1 cellular context compared by ENCODE assay signal in genomic region chr9:121133104-121133816, GRCh38.
A peak's percentile ranks its signal among the peaks of the same experiment; 100 is the strongest.
TF ChIP-seq lines count a peak whose summit lies in the region.

No MANE protein-coding gene starts in this region.

TF ChIP-seq in HepG2, 621 proteins besides CTCF, POLR2A, EP300 and RAD21 (continued from another document and continues in another):
- TF ChIP-seq, protein P1, sequence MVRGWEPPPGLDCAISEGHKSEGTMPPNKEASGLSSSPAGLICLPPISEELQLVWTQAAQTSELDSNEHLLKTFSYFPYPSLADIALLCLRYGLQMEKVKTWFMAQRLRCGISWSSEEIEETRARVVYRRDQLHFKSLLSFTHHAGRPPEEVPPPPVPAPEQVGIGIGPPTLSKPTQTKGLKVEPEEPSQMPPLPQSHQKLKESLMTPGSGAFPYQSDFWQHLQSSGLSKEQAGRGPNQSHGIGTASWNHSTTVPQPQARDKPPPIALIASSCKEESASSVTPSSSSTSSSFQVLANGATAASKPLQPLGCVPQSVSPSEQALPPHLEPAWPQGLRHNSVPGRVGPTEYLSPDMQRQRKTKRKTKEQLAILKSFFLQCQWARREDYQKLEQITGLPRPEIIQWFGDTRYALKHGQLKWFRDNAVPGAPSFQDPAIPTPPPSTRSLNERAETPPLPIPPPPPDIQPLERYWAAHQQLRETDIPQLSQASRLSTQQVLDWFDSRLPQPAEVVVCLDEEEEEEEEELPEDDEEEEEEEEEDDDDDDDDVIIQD (CRISPR knock-in tag; IDR thresholded peaks at IDR 0.05; ENCODE audit: low read depth), result no peak
- TF ChIP-seq, protein P2, sequence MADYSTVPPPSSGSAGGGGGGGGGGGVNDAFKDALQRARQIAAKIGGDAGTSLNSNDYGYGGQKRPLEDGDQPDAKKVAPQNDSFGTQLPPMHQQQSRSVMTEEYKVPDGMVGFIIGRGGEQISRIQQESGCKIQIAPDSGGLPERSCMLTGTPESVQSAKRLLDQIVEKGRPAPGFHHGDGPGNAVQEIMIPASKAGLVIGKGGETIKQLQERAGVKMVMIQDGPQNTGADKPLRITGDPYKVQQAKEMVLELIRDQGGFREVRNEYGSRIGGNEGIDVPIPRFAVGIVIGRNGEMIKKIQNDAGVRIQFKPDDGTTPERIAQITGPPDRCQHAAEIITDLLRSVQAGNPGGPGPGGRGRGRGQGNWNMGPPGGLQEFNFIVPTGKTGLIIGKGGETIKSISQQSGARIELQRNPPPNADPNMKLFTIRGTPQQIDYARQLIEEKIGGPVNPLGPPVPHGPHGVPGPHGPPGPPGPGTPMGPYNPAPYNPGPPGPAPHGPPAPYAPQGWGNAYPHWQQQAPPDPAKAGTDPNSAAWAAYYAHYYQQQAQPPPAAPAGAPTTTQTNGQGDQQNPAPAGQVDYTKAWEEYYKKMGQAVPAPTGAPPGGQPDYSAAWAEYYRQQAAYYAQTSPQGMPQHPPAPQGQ (CRISPR knock-in tag; IDR thresholded peaks at IDR 0.05; ENCODE audit: borderline replicate concordance), result no peak
- TF ChIP-seq, protein P3, sequence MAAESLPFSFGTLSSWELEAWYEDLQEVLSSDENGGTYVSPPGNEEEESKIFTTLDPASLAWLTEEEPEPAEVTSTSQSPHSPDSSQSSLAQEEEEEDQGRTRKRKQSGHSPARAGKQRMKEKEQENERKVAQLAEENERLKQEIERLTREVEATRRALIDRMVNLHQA (CRISPR knock-in tag; IDR thresholded peaks at IDR 0.05), result no peak
- no peak for TF ChIP-seq HNF1A (IDR thresholded peaks at IDR 0.05; ENCODE audit: low read depth)
- no peak for TF ChIP-seq HNF1A (CRISPR knock-in tag; IDR thresholded peaks at IDR 0.05; ENCODE audit: borderline replicate concordance)
- TF ChIP-seq ZNF17 (CRISPR knock-in tag; IDR thresholded peaks at IDR 0.05), result no peak
- no peak for TF ChIP-seq RARG (CRISPR knock-in tag; IDR thresholded peaks at IDR 0.05; ENCODE audit: low read depth)
- TF ChIP-seq, protein P4, sequence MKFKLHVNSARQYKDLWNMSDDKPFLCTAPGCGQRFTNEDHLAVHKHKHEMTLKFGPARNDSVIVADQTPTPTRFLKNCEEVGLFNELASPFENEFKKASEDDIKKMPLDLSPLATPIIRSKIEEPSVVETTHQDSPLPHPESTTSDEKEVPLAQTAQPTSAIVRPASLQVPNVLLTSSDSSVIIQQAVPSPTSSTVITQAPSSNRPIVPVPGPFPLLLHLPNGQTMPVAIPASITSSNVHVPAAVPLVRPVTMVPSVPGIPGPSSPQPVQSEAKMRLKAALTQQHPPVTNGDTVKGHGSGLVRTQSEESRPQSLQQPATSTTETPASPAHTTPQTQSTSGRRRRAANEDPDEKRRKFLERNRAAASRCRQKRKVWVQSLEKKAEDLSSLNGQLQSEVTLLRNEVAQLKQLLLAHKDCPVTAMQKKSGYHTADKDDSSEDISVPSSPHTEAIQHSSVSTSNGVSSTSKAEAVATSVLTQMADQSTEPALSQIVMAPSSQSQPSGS (CRISPR knock-in tag; IDR thresholded peaks at IDR 0.05), result no peak
- TF ChIP-seq ZBTB25 (CRISPR knock-in tag; IDR thresholded peaks at IDR 0.05), result no peak
- no peak for TF ChIP-seq YEATS4 (CRISPR knock-in tag; IDR thresholded peaks at IDR 0.05; ENCODE audit: borderline replicate concordance)
- TF ChIP-seq GPN1 (CRISPR knock-in tag; IDR thresholded peaks at IDR 0.05; ENCODE audit: borderline replicate concordance), result no peak
- TF ChIP-seq DNMT1 (CRISPR knock-in tag; IDR thresholded peaks at IDR 0.05), result no peak
- no peak for TF ChIP-seq DZIP1 (CRISPR knock-in tag; IDR thresholded peaks at IDR 0.05)
- TF ChIP-seq, protein P5, sequence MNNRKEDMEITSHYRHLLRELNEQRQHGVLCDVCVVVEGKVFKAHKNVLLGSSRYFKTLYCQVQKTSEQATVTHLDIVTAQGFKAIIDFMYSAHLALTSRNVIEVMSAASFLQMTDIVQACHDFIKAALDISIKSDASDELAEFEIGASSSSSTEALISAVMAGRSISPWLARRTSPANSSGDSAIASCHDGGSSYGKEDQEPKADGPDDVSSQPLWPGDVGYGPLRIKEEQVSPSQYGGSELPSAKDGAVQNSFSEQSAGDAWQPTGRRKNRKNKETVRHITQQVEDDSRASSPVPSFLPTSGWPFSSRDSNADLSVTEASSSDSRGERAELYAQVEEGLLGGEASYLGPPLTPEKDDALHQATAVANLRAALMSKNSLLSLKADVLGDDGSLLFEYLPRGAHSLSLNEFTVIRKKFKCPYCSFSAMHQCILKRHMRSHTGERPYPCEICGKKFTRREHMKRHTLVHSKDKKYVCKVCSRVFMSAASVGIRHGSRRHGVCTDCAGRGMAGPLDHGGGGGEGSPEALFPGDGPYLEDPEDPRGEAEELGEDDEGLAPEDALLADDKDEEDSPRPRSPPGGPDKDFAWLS (CRISPR knock-in tag; IDR thresholded peaks at IDR 0.05; ENCODE audit: borderline replicate concordance), result no peak
- peak; percentile 30; the same call in 1 of the 2 replicates for TF ChIP-seq GABPB1 (CRISPR knock-in tag; IDR thresholded peaks at IDR 0.05)
- no peak for TF ChIP-seq MLLT10 (CRISPR knock-in tag; IDR thresholded peaks at IDR 0.05)
- TF ChIP-seq ZNF777 (CRISPR knock-in tag; IDR thresholded peaks at IDR 0.05), result no peak
- no peak for TF ChIP-seq SMYD3 (CRISPR knock-in tag; IDR thresholded peaks at IDR 0.05)
- no peak for TF ChIP-seq ZNF569 (CRISPR knock-in tag; IDR thresholded peaks at IDR 0.05; ENCODE audit: borderline replicate concordance)
- TF ChIP-seq, protein P6, sequence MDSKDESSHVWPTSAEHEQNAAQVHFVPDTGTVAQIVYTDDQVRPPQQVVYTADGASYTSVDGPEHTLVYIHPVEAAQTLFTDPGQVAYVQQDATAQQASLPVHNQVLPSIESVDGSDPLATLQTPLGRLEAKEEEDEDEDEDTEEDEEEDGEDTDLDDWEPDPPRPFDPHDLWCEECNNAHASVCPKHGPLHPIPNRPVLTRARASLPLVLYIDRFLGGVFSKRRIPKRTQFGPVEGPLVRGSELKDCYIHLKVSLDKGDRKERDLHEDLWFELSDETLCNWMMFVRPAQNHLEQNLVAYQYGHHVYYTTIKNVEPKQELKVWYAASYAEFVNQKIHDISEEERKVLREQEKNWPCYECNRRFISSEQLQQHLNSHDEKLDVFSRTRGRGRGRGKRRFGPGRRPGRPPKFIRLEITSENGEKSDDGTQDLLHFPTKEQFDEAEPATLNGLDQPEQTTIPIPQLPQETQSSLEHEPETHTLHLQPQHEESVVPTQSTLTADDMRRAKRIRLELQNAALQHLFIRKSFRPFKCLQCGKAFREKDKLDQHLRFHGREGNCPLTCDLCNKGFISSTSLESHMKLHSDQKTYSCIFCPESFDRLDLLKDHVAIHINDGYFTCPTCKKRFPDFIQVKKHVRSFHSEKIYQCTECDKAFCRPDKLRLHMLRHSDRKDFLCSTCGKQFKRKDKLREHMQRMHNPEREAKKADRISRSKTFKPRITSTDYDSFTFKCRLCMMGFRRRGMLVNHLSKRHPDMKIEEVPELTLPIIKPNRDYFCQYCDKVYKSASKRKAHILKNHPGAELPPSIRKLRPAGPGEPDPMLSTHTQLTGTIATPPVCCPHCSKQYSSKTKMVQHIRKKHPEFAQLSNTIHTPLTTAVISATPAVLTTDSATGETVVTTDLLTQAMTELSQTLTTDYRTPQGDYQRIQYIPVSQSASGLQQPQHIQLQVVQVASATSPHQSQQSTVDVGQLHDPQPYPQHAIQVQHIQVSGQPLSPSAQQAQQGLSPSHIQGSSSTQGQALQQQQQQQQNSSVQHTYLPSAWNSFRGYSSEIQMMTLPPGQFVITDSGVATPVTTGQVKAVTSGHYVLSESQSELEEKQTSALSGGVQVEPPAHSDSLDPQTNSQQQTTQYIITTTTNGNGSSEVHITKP (CRISPR knock-in tag; IDR thresholded peaks at IDR 0.05; ENCODE audit: low read depth), result no peak
- TF ChIP-seq ZNF761 (CRISPR knock-in tag; conservative IDR thresholded peaks at IDR 0.05), result no peak
- no peak for TF ChIP-seq MAFF (IDR thresholded peaks at IDR 0.05; ENCODE audit: low read depth, low read length)
- no peak for TF ChIP-seq BRF2 (CRISPR knock-in tag; IDR thresholded peaks at IDR 0.05)
- peak; percentile 43; the same call in 1 of the 2 replicates for TF ChIP-seq TBX2 (CRISPR knock-in tag; IDR thresholded peaks at IDR 0.05; ENCODE audit: borderline replicate concordance)
- peak; percentile 50 for TF ChIP-seq HOXA3 (CRISPR knock-in tag; IDR thresholded peaks at IDR 0.05)
- TF ChIP-seq, protein P7, sequence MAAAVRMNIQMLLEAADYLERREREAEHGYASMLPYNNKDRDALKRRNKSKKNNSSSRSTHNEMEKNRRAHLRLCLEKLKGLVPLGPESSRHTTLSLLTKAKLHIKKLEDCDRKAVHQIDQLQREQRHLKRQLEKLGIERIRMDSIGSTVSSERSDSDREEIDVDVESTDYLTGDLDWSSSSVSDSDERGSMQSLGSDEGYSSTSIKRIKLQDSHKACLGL (CRISPR knock-in tag; IDR thresholded peaks at IDR 0.05), result no peak
- no peak for TF ChIP-seq ZNF556 (CRISPR knock-in tag; IDR thresholded peaks at IDR 0.05; ENCODE audit: borderline replicate concordance)
- TF ChIP-seq, protein P8, sequence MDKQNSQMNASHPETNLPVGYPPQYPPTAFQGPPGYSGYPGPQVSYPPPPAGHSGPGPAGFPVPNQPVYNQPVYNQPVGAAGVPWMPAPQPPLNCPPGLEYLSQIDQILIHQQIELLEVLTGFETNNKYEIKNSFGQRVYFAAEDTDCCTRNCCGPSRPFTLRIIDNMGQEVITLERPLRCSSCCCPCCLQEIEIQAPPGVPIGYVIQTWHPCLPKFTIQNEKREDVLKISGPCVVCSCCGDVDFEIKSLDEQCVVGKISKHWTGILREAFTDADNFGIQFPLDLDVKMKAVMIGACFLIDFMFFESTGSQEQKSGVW (CRISPR knock-in tag; IDR thresholded peaks at IDR 0.05; ENCODE audit: borderline replicate concordance), result no peak
- no peak for TF ChIP-seq SIX1 (CRISPR knock-in tag; IDR thresholded peaks at IDR 0.05; ENCODE audit: borderline replicate concordance)
- TF ChIP-seq ZNF33A (CRISPR knock-in tag; IDR thresholded peaks at IDR 0.05; ENCODE audit: borderline replicate concordance), result no peak
- no peak for TF ChIP-seq ZNF597 (CRISPR knock-in tag; IDR thresholded peaks at IDR 0.05)
